Comparison of ENCODE assay signal across 27 cellular contexts in the genomic region with DNA sequence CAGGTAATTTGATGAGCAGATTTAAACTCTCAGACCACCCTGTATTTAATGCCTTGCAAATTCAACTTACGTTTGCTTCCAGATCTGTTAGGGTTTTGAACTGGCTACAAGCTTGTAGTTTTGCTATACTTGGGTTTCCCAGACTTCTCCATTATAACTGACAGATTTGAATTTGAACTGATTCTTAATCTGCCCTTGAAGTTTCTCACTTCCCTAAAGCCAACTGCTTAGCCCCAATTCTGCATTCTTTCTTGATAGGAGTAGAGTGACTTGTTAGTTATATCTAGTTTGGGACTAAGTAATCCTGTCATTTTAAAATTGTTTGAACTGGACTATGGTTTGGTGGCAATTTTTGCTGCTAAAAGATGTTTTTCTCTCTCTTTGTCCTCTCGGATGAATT. TPM values are rescaled to one million over a fixed set of nuclear protein-coding genes. Genes with fewer than 3 reads are reported as not detected.
A peak's percentile ranks its signal among the peaks of the same experiment; 100 is the strongest.
DNase-seq lines count a peak whose midpoint lies in the region; ATAC-seq, FAIRE-seq and TF ChIP-seq lines count a peak whose summit lies in the region.
"Had no signal": no experiment of that assay in that cellular context is flagged by ENCODE, and none has a peak within 500 bp of the region (broad histone marks: within the 10 kb centered on the region; RNA-seq: fewer than 3 reads in every experiment).

No MANE protein-coding gene starts in this region.

- H3K14ac ChIP-seq in IMR-90 (replicated peaks; ENCODE audit: low read depth, low read length): no peak overlapping the region

- H2BK15ac ChIP-seq in IMR-90 (ENCODE audit: low read depth, low read length): no peak overlapping the region

- H3K4ac ChIP-seq in IMR-90 (ENCODE audit: low read depth, low read length): no peak overlapping the region

- H3K9me3 Mint-ChIP-seq in naive B cell: peaks cover 1 to 6% (median 2%) of the 10 kb centered on the region in 7 donors
- no peaks in the 10 kb centered on the region for H3K9me3 Mint-ChIP-seq in activated CD4-positive, alpha-beta T cell treated with anti-CD3 and anti-CD28 coated beads for 36 hours (ENCODE audit: low read depth)
- H3K9me3 Mint-ChIP-seq in chondrocyte (ENCODE audit: low read depth): no peaks in the 10 kb centered on the region
- H3K9me3 Mint-ChIP-seq: CD4-positive, alpha-beta T cell had no signal

- H2AFZ ChIP-seq in IMR-90 (replicated peaks; ENCODE audit: low read length, poor library complexity) (no peak overlapping the region), OCI-LY3 (ENCODE audit: low read depth, low read length) (no peak overlapping the region)

- 0 out of 2 replicates have a peak overlapping the region, but pooled peaks have one; percentile 12 for H4K5ac ChIP-seq in IMR-90 (ENCODE audit: low read depth, low read length)

- no peak overlapping the region for H3K23ac ChIP-seq in IMR-90 (ENCODE audit: low read depth, low read length)

- H3K27ac Mint-ChIP-seq in naive B cell (no peak overlapping the region), chondrocyte (ENCODE audit: unreplicated experiment) (no peak overlapping the region)
- H3K27ac Mint-ChIP-seq in activated CD4-positive, alpha-beta T cell treated with anti-CD3 and anti-CD28 coated beads for 36 hours: no peak overlapping the region
- H3K27ac Mint-ChIP-seq: CD4-positive, alpha-beta T cell had no signal

- H3K27ac ChIP-seq in IMR-90 (ENCODE audit: insufficient read depth, low read length): no peak overlapping the region
- 0 out of 2 replicates have a peak overlapping the region, but pooled peaks have one; percentile 2 for H3K27ac ChIP-seq in OCI-LY3 (ENCODE audit: low read length)
- H3K27ac ChIP-seq: RWPE1, SK-N-MC had no signal

- H3K36me3 Mint-ChIP-seq in naive B cell (peaks cover 2 to 3% of the 10 kb centered on the region in 2 donors), chondrocyte (ENCODE audit: low read depth) (peaks cover 19% of the 10 kb centered on the region)
- H3K36me3 Mint-ChIP-seq in activated CD4-positive, alpha-beta T cell treated with anti-CD3 and anti-CD28 coated beads for 36 hours (ENCODE audit: low read depth): peaks cover under 1% of the 10 kb centered on the region

- no peak overlapping the region; the same call in 1 of the 2 replicates for H3K18ac ChIP-seq in IMR-90 (ENCODE audit: low read depth, low read length)

- dilution Hi-C loops in IMR-90 (cut with HindIII; ENCODE audit: low sequenced_read_pairs, unreplicated experiment): no loop called here

- in situ Hi-C loops in IMR-90 (cut with MboI; ENCODE audit: low sequenced_read_pairs): no loop called here

- no peak overlapping the region for H2BK20ac ChIP-seq in IMR-90 (ENCODE audit: low read depth, low read length)

- no TSS peak for BruUV-seq in IMR-90 (replicated peaks; lab: Mats Ljungman, UMichigan)

- no peak overlapping the region for H2AK9ac ChIP-seq in IMR-90 (replicated peaks; ENCODE audit: low read depth, low read length, poor library complexity)

- no CpG with 5 or more reads among the region's 2 CpGs for WGBS in IMR-90 (ENCODE audit: extremely low coverage in 2 of 2, insufficient read length in 1 of 2), 2 experiments

- no peak overlapping the region for H2BK5ac ChIP-seq in IMR-90 (ENCODE audit: low read depth, low read length, poor library complexity, severe bottlenecking)

- H3K9me3 ChIP-seq in IMR-90 (ENCODE audit: control insufficient read depth, insufficient read depth, low read length) (no peaks in the 10 kb centered on the region), OCI-LY3 (ENCODE audit: insufficient read depth, low read length) (no peaks in the 10 kb centered on the region)

- H3K4me3 ChIP-seq in IMR-90 (ENCODE audit: insufficient read depth, low read depth, low read length): no peak overlapping the region
- H3K4me3 ChIP-seq in OCI-LY3 (ENCODE audit: low read length): peak overlapping the region; percentile 8; the same call in 1 of the 2 replicates
- H3K4me3 ChIP-seq: SK-N-MC had no signal

- no peak for ATAC-seq in IMR-90 (ENCODE audit: low read depth)
- ATAC-seq in naive B cell (ENCODE audit: low read depth in 2 of 2): peak; percentile 55
- no peak for ATAC-seq in activated CD4-positive, alpha-beta T cell treated with anti-CD3 and anti-CD28 coated beads for 36 hours

- no peak for FAIRE-seq in GM12891 (lab: Jason Lieb, UNC)

- no peak overlapping the region for H3K4me2 ChIP-seq in IMR-90 (ENCODE audit: low read depth, low read length)
- peak overlapping the region; percentile 52 for H3K4me2 ChIP-seq in OCI-LY3 (ENCODE audit: low read length)

- H3K27me3 ChIP-seq in IMR-90 (ENCODE audit: control insufficient read depth, insufficient read depth, low read length): no peaks in the 10 kb centered on the region
- H3K27me3 ChIP-seq in OCI-LY3 (ENCODE audit: low read depth, low read length): no peaks in the 10 kb centered on the region

- DNase-seq in GM12891 (ENCODE audit: insufficient read length, low spot score) (no peak), IMR-90 (no peak), naive B cell (no peak), chondrocyte (ENCODE audit: low spot score) (no peak), SKM-1 (lab: John Stamatoyannopoulos, UW; ENCODE audit: unreplicated experiment) (no peak)
- no peak for DNase-seq in activated CD4-positive, alpha-beta T cell treated with anti-CD3 and anti-CD28 coated beads for 36 hours
- DNase-seq: CD4-positive, alpha-beta T cell; COR-L47; DMS79; GOT3; HCEC 1CT; Kasumi-1; NCI-H1092 treated with DMSO at 0.1 percent for 48 hours; NCI-H1436 treated with DMSO at 0.1 percent for 48 hours; NCI-H2029; NCI-H2171; NCI-H345; NCI-H524; NCI-H774; NK-92 treated with Interleukin-12 subunit alpha and Interleukin-12 subunit beta, amount 100 ng/mL, for 24 hours; SHP77 treated with DMSO at 0.1 percent for 48 hours; T-helper 1 cell had no signal

- peaks cover 51% of the 10 kb centered on the region for H3K36me3 ChIP-seq in IMR-90 (ENCODE audit: control insufficient read depth, insufficient read depth, low read length)
- H3K36me3 ChIP-seq in OCI-LY3 (replicated peaks; ENCODE audit: low read depth, low read length): no peaks in the 10 kb centered on the region

- peaks cover 14 to 40% (median 18%) of the 10 kb centered on the region in 3 donors for H3K27me3 Mint-ChIP-seq in naive B cell
- H3K27me3 Mint-ChIP-seq in activated CD4-positive, alpha-beta T cell treated with anti-CD3 and anti-CD28 coated beads for 36 hours: peaks cover 15% of the 10 kb centered on the region
- H3K27me3 Mint-ChIP-seq in chondrocyte (ENCODE audit: low read depth): no peaks in the 10 kb centered on the region

- TF ChIP-seq POLR2A in GM12891 (IDR thresholded peaks at IDR 0.05; ENCODE audit: low read depth, low read length) (no peak), IMR-90 (IDR thresholded peaks at IDR 0.05; ENCODE audit: low read depth, low read length) (no peak)

- H3K9ac ChIP-seq in IMR-90 (ENCODE audit: low read depth, low read length) (no peak overlapping the region), OCI-LY3 (ENCODE audit: low read length) (no peak overlapping the region)

- H4K20me1 ChIP-seq in IMR-90 (ENCODE audit: insufficient read depth, low read length): no peaks in the 10 kb centered on the region
- H4K20me1 ChIP-seq in OCI-LY3 (ENCODE audit: insufficient read depth, low read length): no peaks in the 10 kb centered on the region

- TF ChIP-seq RAD21 in IMR-90 (IDR thresholded peaks at IDR 0.05; ENCODE audit: low read length): no peak

- POLR2A ChIA-PET in IMR-90 (lab: Charles Lee; ENCODE audit: unreplicated experiment): no interaction called here
- POLR2A ChIA-PET in activated CD4-positive, alpha-beta T cell treated with anti-CD3 and anti-CD28 coated beads for 36 hours (lab: Charles Lee): no interaction called here

- intact Hi-C loops in IMR-90 (cut with micrococcal nuclease): no loop called here
- intact Hi-C loops in activated CD4-positive, alpha-beta T cell treated with anti-CD3 and anti-CD28 coated beads for 36 hours (cut with DNase I, micrococcal nuclease): no loop called here

- peaks cover 37% of the 10 kb centered on the region for H3K9me1 ChIP-seq in IMR-90 (ENCODE audit: insufficient read depth, low read length)

- TF ChIP-seq CTCF in IMR-90 (conservative IDR thresholded peaks at IDR 0.05; ENCODE audit: low read depth, low read length): no peak
- TF ChIP-seq CTCF in OCI-LY3 (IDR thresholded peaks at IDR 0.05; ENCODE audit: low read depth, low read length): no peak
- no peak for TF ChIP-seq CTCF in chondrocyte (IDR thresholded peaks at IDR 0.05)

- CTCF ChIA-PET in IMR-90 (lab: Yijun Ruan, JAX): interaction anchor here (0.6 kb wide), 1 partner anchor 122 kb away, joined by 3 read pairs; no protein-coding TSS in a partner anchor
- CTCF ChIA-PET in activated CD4-positive, alpha-beta T cell treated with anti-CD3 and anti-CD28 coated beads for 36 hours (lab: Charles Lee): interaction anchor here (1.2 kb wide), 1 partner anchor 11 kb away, joined by 3 read pairs; no protein-coding TSS in a partner anchor

- H4K91ac ChIP-seq in IMR-90 (ENCODE audit: insufficient read depth, low read depth, low read length): no peak overlapping the region

- peaks cover 46 to 77% of the 10 kb centered on the region in 2 experiments for H3K79me1 ChIP-seq in IMR-90 (ENCODE audit: low read depth in 1 of 2, low read length in 2 of 2)

- no peak overlapping the region for H3K56ac ChIP-seq in IMR-90 (ENCODE audit: extremely low read depth, insufficient read depth, low read length)

- no peaks in the 10 kb centered on the region for H3K79me2 ChIP-seq in OCI-LY3 (ENCODE audit: low read length)

- H2AK5ac ChIP-seq in IMR-90 (ENCODE audit: low read depth, low read length): no peak overlapping the region

- H3K4me1 ChIP-seq in IMR-90 (ENCODE audit: control insufficient read depth, insufficient read depth, low read length) (peaks cover 24% of the 10 kb centered on the region), OCI-LY3 (ENCODE audit: low read length) (peaks cover 28% of the 10 kb centered on the region)

- H4K8ac ChIP-seq in IMR-90 (ENCODE audit: low read depth in 2 of 2, low read length in 2 of 2): no peak overlapping the region

- no peak overlapping the region for H3K4me3 Mint-ChIP-seq in naive B cell
- H3K4me3 Mint-ChIP-seq in activated CD4-positive, alpha-beta T cell treated with anti-CD3 and anti-CD28 coated beads for 36 hours: no peak overlapping the region
- H3K4me3 Mint-ChIP-seq in chondrocyte (ENCODE audit: unreplicated experiment): no peak overlapping the region
- H3K4me3 Mint-ChIP-seq: CD4-positive, alpha-beta T cell had no signal

- H2BK120ac ChIP-seq in IMR-90 (ENCODE audit: low read depth, low read length): no peak overlapping the region

- H3K4me1 Mint-ChIP-seq in naive B cell (no peaks in the 10 kb centered on the region), chondrocyte (ENCODE audit: low read depth) (peaks cover 6% of the 10 kb centered on the region)
- H3K4me1 Mint-ChIP-seq in activated CD4-positive, alpha-beta T cell treated with anti-CD3 and anti-CD28 coated beads for 36 hours: no peaks in the 10 kb centered on the region

RNA-seq across cellular contexts. Expression of a gene that starts 9.7 kb away (rescaled TPM):
- polyA plus RNA-seq in GM12891 (2012; ENCODE audit: low read depth, missing spikeins): 0.60 TPM
- total RNA-seq in IMR-90 (2012; rRNA removed): 92.5 and 111 TPM in 2 replicates
- polyA plus RNA-seq in IMR-90 (2012; rRNA removed): 95.1 and 118 TPM in 2 replicates
- polyA plus RNA-seq in IMR-90 (2012; cell fraction: cytosol; rRNA removed): 61.2 and 104 TPM in 2 replicates
- polyA plus RNA-seq in IMR-90 (2012; cell fraction: nucleus; rRNA removed; ENCODE audit: low replicate concordance): 36.6 and 148 TPM in 2 replicates
- not detected for polyA plus RNA-seq in naive B cell (ENCODE audit: low read depth in 6 of 6)
- 1 to 10 TPM; 5.5 to 5.6 TPM for total RNA-seq in activated CD4-positive, alpha-beta T cell treated with anti-CD3 and anti-CD28 coated beads for 36 hours
- total RNA-seq in chondrocyte: 10.6 to 12.9 TPM (median 11.5 TPM) in 3 replicates
- total RNA-seq: MCF 10A had no signal

RNA-seq across cellular contexts. Expression of a gene that starts 35.7 kb away (rescaled TPM):
- not detected for polyA plus RNA-seq in GM12891 (2012; ENCODE audit: low read depth, missing spikeins)
- total RNA-seq in IMR-90 (2012; rRNA removed) (not detected in 2 replicates), chondrocyte (not detected in 3 replicates)
- polyA plus RNA-seq in IMR-90 (2012; rRNA removed) (not detected in 2 replicates), naive B cell (ENCODE audit: low read depth in 6 of 6) (not detected)
- not detected in 2 replicates for polyA plus RNA-seq in IMR-90 (2012; cell fraction: cytosol; rRNA removed)
- not detected in 2 replicates for polyA plus RNA-seq in IMR-90 (2012; cell fraction: nucleus; rRNA removed; ENCODE audit: low replicate concordance)
- total RNA-seq in activated CD4-positive, alpha-beta T cell treated with anti-CD3 and anti-CD28 coated beads for 36 hours: not detected
- total RNA-seq: CD4-positive, alpha-beta T cell; MCF 10A had no signal
- polyA plus RNA-seq: BJ had no signal

RNA-seq across cellular contexts. Expression of a gene that starts 38.1 kb away (rescaled TPM):
- polyA plus RNA-seq in GM12891 (2012; ENCODE audit: low read depth, missing spikeins): not detected
- total RNA-seq in IMR-90 (2012; rRNA removed) (not detected in 2 replicates), chondrocyte (not detected in 3 replicates)
- polyA plus RNA-seq in IMR-90 (2012; rRNA removed) (not detected in 2 replicates), naive B cell (ENCODE audit: low read depth in 6 of 6) (not detected)
- polyA plus RNA-seq in IMR-90 (2012; cell fraction: cytosol; rRNA removed): not detected in 2 replicates
- not detected in 2 replicates for polyA plus RNA-seq in IMR-90 (2012; cell fraction: nucleus; rRNA removed; ENCODE audit: low replicate concordance)
- not detected for total RNA-seq in activated CD4-positive, alpha-beta T cell treated with anti-CD3 and anti-CD28 coated beads for 36 hours
- total RNA-seq: CD4-positive, alpha-beta T cell; MCF 10A had no signal
- polyA plus RNA-seq: BJ had no signal

RNA-seq across cellular contexts. Expression of a gene that starts 52.0 kb away (rescaled TPM):
- polyA plus RNA-seq in GM12891 (2012; ENCODE audit: low read depth, missing spikeins): 3.7 TPM
- total RNA-seq in IMR-90 (2012; rRNA removed) (7.9 and 8.6 TPM in 2 replicates), chondrocyte (12.9 to 16.2 TPM (median 14.4 TPM) in 3 replicates)
- polyA plus RNA-seq in IMR-90 (2012; rRNA removed) (10.2 and 10.4 TPM in 2 replicates), naive B cell (ENCODE audit: low read depth in 6 of 6) (1 to 10 TPM in 1 of 6 donors, under 1 TPM in 5; 0.09 to 1.0 (median 0.31) TPM)
- polyA plus RNA-seq in IMR-90 (2012; cell fraction: cytosol; rRNA removed): 4.8 and 7.8 TPM in 2 replicates
- polyA plus RNA-seq in IMR-90 (2012; cell fraction: nucleus; rRNA removed; ENCODE audit: low replicate concordance): 16.3 and 21.9 TPM in 2 replicates
- 10 to 100 TPM in 1 of 2 experiments, 1 to 10 TPM in 1; 6.0 to 10.9 TPM for total RNA-seq in activated CD4-positive, alpha-beta T cell treated with anti-CD3 and anti-CD28 coated beads for 36 hours

Comparison
In these comparisons a context has a peak if more than half of its experiments do, and no peak if none do; other contexts are left out.
1. ATAC-seq: peak in naive B cell (2 of 2); none in IMR-90 (single experiment) and activated CD4-positive, alpha-beta T cell treated with anti-CD3 and anti-CD28 coated beads for 36 hours (single experiment).